29 cellular contexts compared by ENCODE assay signal in the genomic region with DNA sequence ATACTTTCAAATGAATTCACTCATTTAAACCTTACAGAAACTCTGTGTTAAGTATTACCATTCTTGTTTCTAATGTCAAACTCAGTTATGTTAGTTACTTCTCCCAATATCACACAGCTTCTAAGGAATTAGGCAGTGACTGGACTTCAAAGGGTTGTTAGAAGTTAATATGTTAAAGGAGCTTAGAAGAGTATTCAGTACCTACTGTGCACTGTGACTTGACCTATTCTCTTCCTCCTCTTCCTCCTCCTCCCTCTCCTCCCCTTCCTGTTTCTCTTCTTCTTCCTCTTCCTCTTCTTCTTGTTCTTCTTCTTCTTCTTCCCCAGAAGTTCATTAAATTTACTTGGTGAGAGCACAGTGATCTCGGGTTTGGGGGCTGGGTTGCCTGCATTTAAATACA.
"Had no signal": no experiment of that assay in that cellular context is flagged by ENCODE, and none has a peak within 500 bp of the region (broad histone marks: within the 10 kb centered on the region; RNA-seq: fewer than 3 reads in every experiment).

No MANE protein-coding gene starts in this region.

- H3K9me3 Mint-ChIP-seq: type B pancreatic cell had no signal

- ATAC-seq: stimulated activated effector memory CD8-positive, alpha-beta T cell treated with anti-CD3 and anti-CD28 coated beads, Interleukin-12 subunit alpha, Interleukin-12 subunit beta, amount 100 ng/mL, for 72 hours; stimulated activated memory B cell treated with anti-CD40 and anti-IgM and Interleukin-4, amounts not matched to agents 10 μg/mL and 1 μg/mL and 100 μg/mL, for 72 hours; stimulated activated naive B cell treated with anti-CD40 and anti-IgM and Interleukin-4, amounts not matched to agents 10 μg/mL and 1 μg/mL and 100 μg/mL, for 72 hours; stimulated activated naive CD8-positive, alpha-beta T cell treated with anti-CD3 and anti-CD28 coated beads, Interleukin-15, amount 100 ng/mL, for 72 hours; stimulated activated naive CD8-positive, alpha-beta T cell treated with anti-CD3 and anti-CD28 coated beads, Interleukin-15, Interleukin-2, amounts not matched to agents 100 U/mL and 50 U/mL, for 24 hours; upper lobe of right lung had no signal

- H3K9me3 ChIP-seq: stomach, suprapubic skin, testis, thoracic aorta, thyroid gland, tibial artery, tibial nerve, transverse colon, upper lobe of left lung, upper lobe of right lung, uterus, vagina had no signal

- H3K36me3 Mint-ChIP-seq: stimulated activated effector memory CD8-positive, alpha-beta T cell treated with anti-CD3 and anti-CD28 coated beads, Interleukin-12 subunit alpha, Interleukin-12 subunit beta, amount 100 ng/mL, for 72 hours; stimulated activated memory B cell treated with anti-CD40 and anti-IgM and Interleukin-4, amounts not matched to agents 10 μg/mL and 1 μg/mL and 100 μg/mL, for 72 hours; stimulated activated naive B cell treated with anti-CD40 and anti-IgM and Interleukin-4, amounts not matched to agents 10 μg/mL and 1 μg/mL and 100 μg/mL, for 72 hours; type B pancreatic cell had no signal

- H3K4me3 ChIP-seq: stomach, suprapubic skin, testis, thoracic aorta, thyroid gland, tibial artery, tibial nerve, transverse colon, upper lobe of left lung, upper lobe of right lung, uterus, vagina had no signal

- FAIRE-seq: urothelium cell line had no signal

- H3K27me3 Mint-ChIP-seq: stimulated activated memory B cell treated with anti-CD40 and anti-IgM and Interleukin-4, amounts not matched to agents 10 μg/mL and 1 μg/mL and 100 μg/mL, for 72 hours; stimulated activated naive B cell treated with anti-CD40 and anti-IgM and Interleukin-4, amounts not matched to agents 10 μg/mL and 1 μg/mL and 100 μg/mL, for 72 hours; stimulated activated naive CD8-positive, alpha-beta T cell treated with anti-CD3 and anti-CD28 coated beads, Interleukin-15, amount 100 ng/mL, for 72 hours; stimulated activated naive CD8-positive, alpha-beta T cell treated with anti-CD3 and anti-CD28 coated beads, Interleukin-15, Interleukin-2, amounts not matched to agents 100 ng/mL and 50 ng/mL, for 24 hours; type B pancreatic cell had no signal

- H3K36me3 ChIP-seq: stomach, suprapubic skin, thoracic aorta, thyroid gland, tibial artery, tibial nerve, transverse colon, upper lobe of left lung, upper lobe of right lung, uterus, vagina had no signal

- H3K4me1 ChIP-seq: stomach, suprapubic skin, testis, thyroid gland, tibial artery, tibial nerve, transverse colon, upper lobe of left lung, upper lobe of right lung, uterus, vagina had no signal

- H3K4me3 Mint-ChIP-seq: stimulated activated effector memory CD8-positive, alpha-beta T cell treated with anti-CD3 and anti-CD28 coated beads, Interleukin-12 subunit alpha, Interleukin-12 subunit beta, amount 100 ng/mL, for 72 hours; stimulated activated memory B cell treated with anti-CD40 and anti-IgM and Interleukin-4, amounts not matched to agents 10 μg/mL and 1 μg/mL and 100 μg/mL, for 72 hours; stimulated activated naive B cell treated with anti-CD40 and anti-IgM and Interleukin-4, amounts not matched to agents 10 μg/mL and 1 μg/mL and 100 μg/mL, for 72 hours; stimulated activated naive CD8-positive, alpha-beta T cell treated with anti-CD3 and anti-CD28 coated beads, Interleukin-15, amount 100 ng/mL, for 72 hours; stimulated activated naive CD8-positive, alpha-beta T cell treated with anti-CD3 and anti-CD28 coated beads, Interleukin-15, Interleukin-2, amounts not matched to agents 100 ng/mL and 50 ng/mL, for 24 hours; type B pancreatic cell had no signal

- H3K27me3 ChIP-seq: stomach, suprapubic skin, testis, thyroid gland, tibial artery, tibial nerve, transverse colon, upper lobe of left lung, upper lobe of right lung, uterus, vagina had no signal

- DNase-seq: stimulated activated CD4-positive, alpha-beta T cell treated with anti-CD3 and anti-CD28 coated beads, Interleukin-2, amount 100 ng/mL, for 48 hours; stimulated activated CD4-positive, alpha-beta T cell treated with anti-CD3 and anti-CD28 coated beads, Interleukin-4, amount 100 ng/mL, for 1 hour; stimulated activated CD4-positive, alpha-beta T cell treated with anti-CD3 and anti-CD28 coated beads, Interleukin-4, amount 100 ng/mL, for 24 hours; stimulated activated CD4-positive, alpha-beta T cell treated with anti-CD3 and anti-CD28 coated beads, Interleukin-4, amount 100 ng/mL, for 4 hours; stimulated activated CD8-positive, alpha-beta memory T cell treated with anti-CD3 and anti-CD28 coated beads, Interleukin-4, amount 100 ng/mL, for 48 hours; stimulated activated naive B cell treated with anti-CD40 and anti-IgM and Interleukin-4, amounts not matched to agents 10 μg/mL and 1 μg/mL and 100 μg/mL, for 72 hours; stimulated activated naive CD4-positive, alpha-beta T cell; stimulated activated naive CD4-positive, alpha-beta T cell treated with Interleukin-2 at 50 U/mL for 16 hours; stimulated activated naive CD8-positive, alpha-beta T cell treated with anti-CD3 and anti-CD28 coated beads, Interleukin-15, amount 100 ng/mL, for 72 hours; stimulated activated naive CD8-positive, alpha-beta T cell treated with anti-CD3 and anti-CD28 coated beads, Interleukin-15, Interleukin-2, amounts not matched to agents 100 U/mL and 50 U/mL, for 24 hours; stomach; substantia nigra; testis; thyroid gland; tibial artery; transverse colon; trophoblast cell; upper lobe of left lung; upper lobe of right lung; uterus had no signal

- H3K4me1 Mint-ChIP-seq: stimulated activated effector memory CD8-positive, alpha-beta T cell treated with anti-CD3 and anti-CD28 coated beads, Interleukin-12 subunit alpha, Interleukin-12 subunit beta, amount 100 ng/mL, for 72 hours; stimulated activated memory B cell treated with anti-CD40 and anti-IgM and Interleukin-4, amounts not matched to agents 10 μg/mL and 1 μg/mL and 100 μg/mL, for 72 hours; stimulated activated naive B cell treated with anti-CD40 and anti-IgM and Interleukin-4, amounts not matched to agents 10 μg/mL and 1 μg/mL and 100 μg/mL, for 72 hours; stimulated activated naive CD8-positive, alpha-beta T cell treated with anti-CD3 and anti-CD28 coated beads, Interleukin-15, amount 100 ng/mL, for 72 hours had no signal

- H3K27ac Mint-ChIP-seq: stimulated activated effector memory CD8-positive, alpha-beta T cell treated with anti-CD3 and anti-CD28 coated beads, Interleukin-12 subunit alpha, Interleukin-12 subunit beta, amount 100 ng/mL, for 72 hours; stimulated activated memory B cell treated with anti-CD40 and anti-IgM and Interleukin-4, amounts not matched to agents 10 μg/mL and 1 μg/mL and 100 μg/mL, for 72 hours; stimulated activated naive B cell treated with anti-CD40 and anti-IgM and Interleukin-4, amounts not matched to agents 10 μg/mL and 1 μg/mL and 100 μg/mL, for 72 hours; stimulated activated naive CD8-positive, alpha-beta T cell treated with anti-CD3 and anti-CD28 coated beads, Interleukin-15, amount 100 ng/mL, for 72 hours; stimulated activated naive CD8-positive, alpha-beta T cell treated with anti-CD3 and anti-CD28 coated beads, Interleukin-15, Interleukin-2, amounts not matched to agents 100 ng/mL and 50 ng/mL, for 24 hours; type B pancreatic cell had no signal

- H3K27ac ChIP-seq: stomach, suprapubic skin, testis, thoracic aorta, thyroid gland, tibial artery, tibial nerve, transverse colon, upper lobe of left lung, upper lobe of right lung, uterus, vagina had no signal
